ENCODE assay signal across 8 cellular contexts in the genomic region with DNA sequence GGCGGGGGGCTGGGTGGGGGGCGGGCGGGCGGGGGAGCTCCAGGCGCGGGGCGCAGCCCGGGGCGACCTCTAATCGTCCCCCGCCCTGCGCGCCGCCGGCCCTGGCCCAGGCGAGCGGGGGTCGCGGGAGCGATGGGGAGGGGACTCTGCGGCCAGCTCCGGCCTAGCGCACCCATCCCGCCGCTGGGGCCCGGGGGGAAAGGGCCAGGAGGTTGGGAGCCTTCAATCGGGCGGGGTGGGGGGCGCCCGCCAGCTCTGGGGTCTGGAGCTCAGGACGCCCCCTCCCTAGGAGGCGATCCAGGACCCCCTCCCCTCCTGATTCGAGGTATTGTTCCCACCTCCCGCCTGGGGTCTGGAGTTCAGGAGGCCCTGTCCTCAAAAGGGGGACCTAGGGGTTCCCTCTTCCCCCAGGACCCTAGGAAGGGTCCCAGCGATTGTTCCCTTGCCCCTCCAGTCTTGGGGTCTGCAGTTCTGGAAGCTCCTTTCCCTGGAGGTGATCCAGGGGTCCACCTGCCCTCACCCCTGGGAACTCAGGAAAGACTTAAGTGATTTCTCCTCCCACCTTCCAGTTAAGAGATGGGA. TPM values are rescaled to one million over a fixed set of nuclear protein-coding genes. Genes with fewer than 3 reads are reported as not detected.
A peak's percentile ranks its signal among the peaks of the same experiment; 100 is the strongest.
DNase-seq lines count a peak whose midpoint lies in the region; ATAC-seq, FAIRE-seq and TF ChIP-seq lines count a peak whose summit lies in the region.

No MANE protein-coding gene starts in this region.

- no peaks in the 10 kb centered on the region for H3K79me2 ChIP-seq in smooth muscle cell (ENCODE audit: low read depth)

- ATAC-seq in activated CD8-positive, alpha-beta T cell treated with anti-CD3 and anti-CD28 coated beads for 36 hours: peak; percentile 17
- no peak for ATAC-seq in HG03460 (IDR thresholded peaks at IDR 0.05; ENCODE audit: unreplicated experiment)
- ATAC-seq in esophagus mucosa: no peak

- DNase-seq in H7 (no peak), iPS DF 6.9 (ENCODE audit: low read depth, low spot score) (no peak), smooth muscle cell (lab: John Stamatoyannopoulos, UW; ENCODE audit: unreplicated experiment) (no peak), GOT3 (lab: John Stamatoyannopoulos, UW) (no peak), GM12891 (ENCODE audit: insufficient read length, low spot score) (no peak)
- no peak for DNase-seq in activated CD8-positive, alpha-beta T cell treated with anti-CD3 and anti-CD28 coated beads for 36 hours

- H3K27me3 Mint-ChIP-seq in activated CD8-positive, alpha-beta T cell treated with anti-CD3 and anti-CD28 coated beads for 36 hours: peaks cover 9% of the 10 kb centered on the region

- TF ChIP-seq CTCF in activated CD8-positive, alpha-beta T cell treated with anti-CD3 and anti-CD28 coated beads for 36 hours (IDR thresholded peaks at IDR 0.05): no peak
- no peak for TF ChIP-seq CTCF in smooth muscle cell (IDR thresholded peaks at IDR 0.05; ENCODE audit: borderline replicate concordance, insufficient read depth, poor library complexity, severe bottlenecking)

- peaks cover 11% of the 10 kb centered on the region for H3F3A ChIP-seq in smooth muscle cell (ENCODE audit: low read depth)

- H3K9ac ChIP-seq in smooth muscle cell (ENCODE audit: low read depth): peak overlapping the region; percentile 93

- intact Hi-C loops in activated CD8-positive, alpha-beta T cell treated with anti-CD3 and anti-CD28 coated beads for 36 hours (cut with micrococcal nuclease): no loop called here

- peaks cover 8% of the 10 kb centered on the region for H3K4me1 Mint-ChIP-seq in activated CD8-positive, alpha-beta T cell treated with anti-CD3 and anti-CD28 coated beads for 36 hours (ENCODE audit: low read depth)

- POLR2A ChIA-PET in activated CD8-positive, alpha-beta T cell treated with anti-CD3 and anti-CD28 coated beads for 36 hours (lab: Charles Lee): interaction anchor here (0.6 to 1.0 kb wide), 3 partner anchors 11 to 20 kb away, joined by 3 read pairs; a partner anchor contains a TSS

- H3K4me3 ChIP-seq in H7 (ENCODE audit: insufficient read depth, low read depth, low read length): peak overlapping the region; percentile 67
- peak overlapping the region; percentile 91 for H3K4me3 ChIP-seq in iPS DF 6.9 (ENCODE audit: low read length)
- H3K4me3 ChIP-seq in smooth muscle cell: peak overlapping the region; percentile 83

- CTCF ChIA-PET in activated CD8-positive, alpha-beta T cell treated with anti-CD3 and anti-CD28 coated beads for 36 hours (lab: Charles Lee): interaction anchor here (1.0 to 1.3 kb wide), 2 partner anchors 19 to 90 kb away, joined by 3 to 4 read pairs; a partner anchor contains a TSS

- peak overlapping the region; percentile 63 for H3K27ac Mint-ChIP-seq in activated CD8-positive, alpha-beta T cell treated with anti-CD3 and anti-CD28 coated beads for 36 hours

- H3K36me3 ChIP-seq in H7 (replicated peaks; ENCODE audit: control insufficient read depth, insufficient read depth, low read length) (no peaks in the 10 kb centered on the region), iPS DF 6.9 (ENCODE audit: control insufficient read depth, insufficient read depth, low read length) (peaks cover 7% of the 10 kb centered on the region; the same call in 1 of the 2 replicates), smooth muscle cell (ENCODE audit: low read depth) (no peaks in the 10 kb centered on the region)

- TF ChIP-seq POLR2A in GM12891 (IDR thresholded peaks at IDR 0.05; ENCODE audit: low read depth, low read length): no peak

- H3K9me3 ChIP-seq in iPS DF 6.9 (ENCODE audit: control insufficient read depth, insufficient read depth, low read length) (no peaks in the 10 kb centered on the region), smooth muscle cell (replicated peaks; ENCODE audit: low read depth) (no peaks in the 10 kb centered on the region)

- no peak overlapping the region for H3K27ac ChIP-seq in iPS DF 6.9 (ENCODE audit: low read length)
- peak overlapping the region; percentile 31 for H3K27ac ChIP-seq in smooth muscle cell (ENCODE audit: low read depth)

- WGBS in iPS DF 6.9 (ENCODE audit: insufficient coverage, insufficient read length): no CpG with 5 or more reads among the region's 35 CpGs
- WGBS in smooth muscle cell (ENCODE audit: low lambda C conversion rate): 0% methylated on average over 1 of the region's 35 CpGs

- H4K20me1 ChIP-seq in smooth muscle cell (ENCODE audit: low read depth): no peaks in the 10 kb centered on the region

- H3K27me3 ChIP-seq in H7 (ENCODE audit: control insufficient read depth, insufficient read depth, low read length) (no peaks in the 10 kb centered on the region), iPS DF 6.9 (ENCODE audit: control insufficient read depth, insufficient read depth, low read length) (no peaks in the 10 kb centered on the region), smooth muscle cell (ENCODE audit: low read depth) (no peaks in the 10 kb centered on the region)

- H2AFZ ChIP-seq in smooth muscle cell (ENCODE audit: low read depth): peak overlapping the region; percentile 37

- no peak for FAIRE-seq in GM12891 (lab: Jason Lieb, UNC)

- peak overlapping the region; percentile 98 for H3K4me2 ChIP-seq in smooth muscle cell

- H3K4me3 Mint-ChIP-seq in activated CD8-positive, alpha-beta T cell treated with anti-CD3 and anti-CD28 coated beads for 36 hours: peak overlapping the region; percentile 70

- H3K36me3 Mint-ChIP-seq in activated CD8-positive, alpha-beta T cell treated with anti-CD3 and anti-CD28 coated beads for 36 hours (ENCODE audit: low read depth): no peaks in the 10 kb centered on the region

- H3K4me1 ChIP-seq in iPS DF 6.9 (ENCODE audit: control insufficient read depth, insufficient read depth, low read length): peaks cover 2% of the 10 kb centered on the region; the same call in 1 of the 2 replicates
- peaks cover 8% of the 10 kb centered on the region for H3K4me1 ChIP-seq in smooth muscle cell (ENCODE audit: low read depth)

- H3K9me3 Mint-ChIP-seq in activated CD8-positive, alpha-beta T cell treated with anti-CD3 and anti-CD28 coated beads for 36 hours: no peaks in the 10 kb centered on the region

TF ChIP-seq in GM12891, 5 proteins besides CTCF, POLR2A, EP300 and RAD21:
- no peak for TF ChIP-seq PAX5 (IDR thresholded peaks at IDR 0.05; ENCODE audit: insufficient read depth, low read length, severe bottlenecking)
- no peak for TF ChIP-seq POLR2AphosphoS5 (IDR thresholded peaks at IDR 0.05; ENCODE audit: low read depth, low read length)
- TF ChIP-seq SPI1 (IDR thresholded peaks at IDR 0.05; ENCODE audit: low read depth, low read length): no peak
- no peak for TF ChIP-seq TAF1 (IDR thresholded peaks at IDR 0.05; ENCODE audit: low read depth, low read length)
- no peak for TF ChIP-seq POU2F2 (IDR thresholded peaks at IDR 0.05; ENCODE audit: low read depth, low read length)

RNA-seq across cellular contexts. Expression of a gene that starts 0.5 kb away (rescaled TPM):
- 52.1 and 54.8 TPM in 2 replicates for total RNA-seq in H7 (2014; rRNA removed; shearing (Covaris generic))
- total RNA-seq in activated CD8-positive, alpha-beta T cell treated with anti-CD3 and anti-CD28 coated beads for 36 hours: 1 to 10 TPM; 4.8 to 6.5 TPM
- total RNA-seq in smooth muscle cell (47.9 and 67.2 TPM in 2 replicates), esophagus mucosa (11.2 TPM)
- polyA plus RNA-seq in smooth muscle cell: 34.4 and 40.8 TPM in 2 replicates
- polyA plus RNA-seq in GM12891 (2012; ENCODE audit: low read depth, missing spikeins): 6.6 TPM

RNA-seq across cellular contexts. Expression of a gene that starts 6.1 kb away (rescaled TPM):
- total RNA-seq in H7 (2014; rRNA removed; shearing (Covaris generic)): 6.8 and 6.9 TPM in 2 replicates
- total RNA-seq in activated CD8-positive, alpha-beta T cell treated with anti-CD3 and anti-CD28 coated beads for 36 hours: 1 to 10 TPM; 7.9 to 9.2 TPM
- total RNA-seq in smooth muscle cell (5.5 and 9.8 TPM in 2 replicates), esophagus mucosa (9.2 TPM)
- polyA plus RNA-seq in smooth muscle cell: 19.2 and 35.2 TPM in 2 replicates
- 5.8 TPM for polyA plus RNA-seq in GM12891 (2012; ENCODE audit: low read depth, missing spikeins)

RNA-seq across cellular contexts. Expression of a gene that starts 19.1 kb away (rescaled TPM):
- 87.4 and 114 TPM in 2 replicates for total RNA-seq in H7 (2014; rRNA removed; shearing (Covaris generic))
- total RNA-seq in activated CD8-positive, alpha-beta T cell treated with anti-CD3 and anti-CD28 coated beads for 36 hours: 10 to 100 TPM; 79.2 to 90.3 TPM
- 40.7 and 55.6 TPM in 2 replicates for total RNA-seq in smooth muscle cell
- 22.3 and 40.0 TPM in 2 replicates for polyA plus RNA-seq in smooth muscle cell
- 48.1 TPM for total RNA-seq in esophagus mucosa
- polyA plus RNA-seq in GM12891 (2012; ENCODE audit: low read depth, missing spikeins): 51.3 TPM

RNA-seq across cellular contexts. Expression of a gene that starts 27.5 kb away (rescaled TPM):
- 2.4 and 3.5 TPM in 2 replicates for total RNA-seq in H7 (2014; rRNA removed; shearing (Covaris generic))
- 1 to 10 TPM; 1.4 to 1.5 TPM for total RNA-seq in activated CD8-positive, alpha-beta T cell treated with anti-CD3 and anti-CD28 coated beads for 36 hours
- total RNA-seq in smooth muscle cell (3.8 TPM in 1 of 2 replicates, not detected in the other), esophagus mucosa (4.8 TPM)
- polyA plus RNA-seq in smooth muscle cell: 4.3 and 6.4 TPM in 2 replicates
- polyA plus RNA-seq in GM12891 (2012; ENCODE audit: low read depth, missing spikeins): 2.3 TPM
